In the genomic region with DNA sequence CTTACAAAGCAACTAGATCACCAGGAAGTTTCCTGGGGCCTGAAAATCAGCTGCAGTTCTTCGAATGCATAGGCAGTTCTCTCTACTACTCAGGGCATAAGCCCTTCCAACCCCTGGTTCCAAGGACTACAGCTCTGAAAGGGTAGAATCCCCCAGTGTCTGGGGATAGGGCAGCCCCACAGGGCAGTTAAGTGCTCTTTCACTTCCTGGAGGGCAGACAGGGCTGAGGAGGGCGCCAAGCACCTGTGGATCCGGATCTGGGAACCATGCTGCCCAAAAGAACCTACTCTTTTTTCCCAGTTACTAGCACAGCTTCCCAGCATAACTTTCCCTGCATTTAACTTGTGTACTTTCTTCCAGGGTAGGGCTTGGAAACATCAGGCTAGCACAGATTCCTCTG, we compare ENCODE assay signal across 31 cellular contexts. TPM values are rescaled to one million over a fixed set of nuclear protein-coding genes. Genes with fewer than 3 reads are reported as not detected.
DNase-seq lines count a peak whose midpoint lies in the region; ATAC-seq, FAIRE-seq and TF ChIP-seq lines count a peak whose summit lies in the region.
"Had no signal": no experiment of that assay in that cellular context is flagged by ENCODE, and none has a peak within 500 bp of the region (broad histone marks: within the 10 kb centered on the region; RNA-seq: fewer than 3 reads in every experiment).

No MANE protein-coding gene starts in this region.

- intact Hi-C loops in HepG2 (cut with micrococcal nuclease; ENCODE audit: unreplicated experiment) (no loop called here), right lobe of liver (cut with DNase I) (no loop called here)

- peaks cover 22% of the 10 kb centered on the region for H3K27me3 Mint-ChIP-seq in chondrocyte (ENCODE audit: low read depth)
- H3K27me3 Mint-ChIP-seq in immature natural killer cell (ENCODE audit: low read depth in 3 of 3) = peaks cover 1 to 14% (median 2%) of the 10 kb centered on the region in 3 donors

- TF ChIP-seq POLR2A in HepG2 (IDR thresholded peaks at IDR 0.05; ENCODE audit: insufficient read depth in 1 of 2, low read depth in 2 of 2, low read length in 2 of 2) (no peak), right lobe of liver (IDR thresholded peaks at IDR 0.05) (no peak)

- H3K18ac ChIP-seq in mesenchymal stem cell (ENCODE audit: low read depth in 1 of 2, low read length in 2 of 2) = no peak overlapping the region

- H3K9me3 Mint-ChIP-seq in chondrocyte (ENCODE audit: low read depth) (no peaks in the 10 kb centered on the region), immature natural killer cell (peaks cover 0 to 2% (median 0%) of the 10 kb centered on the region in 6 donors)
- H3K9me3 Mint-ChIP-seq: CD8-positive, alpha-beta T cell; dendritic cell treated with granulocyte-macrophage colony-stimulating factor and Interleukin-4, amounts not matched to agents 40 ng/mL and 50 ng/mL, for 4 days; nephron; T-helper 2 cell treated with Interferon-gamma antibody and Interleukin-4, amounts not matched to agents 5 μg/mL and 100 μg/mL, for 36 hours had no signal

- H2AFZ ChIP-seq in HepG2 (ENCODE audit: low read length) = peak overlapping the region; percentile 15
- no peak overlapping the region for H2AFZ ChIP-seq in mesenchymal stem cell (ENCODE audit: low read depth, low read length)

- TF ChIP-seq EP300 in HepG2 (IDR thresholded peaks at IDR 0.05; ENCODE audit: low read depth in 2 of 2, low read length in 2 of 2) (no peak), HepG2 (CRISPR knock-in tag; IDR thresholded peaks at IDR 0.05; ENCODE audit: borderline replicate concordance) (no peak)

- no peaks in the 10 kb centered on the region for H3K9me3 ChIP-seq in HepG2 (ENCODE audit: low read length)
- no peaks in the 10 kb centered on the region for H3K9me3 ChIP-seq in right lobe of liver
- no peaks in the 10 kb centered on the region for H3K9me3 ChIP-seq in mesenchymal stem cell (ENCODE audit: control insufficient read depth, low read length)
- H3K9me3 ChIP-seq: A549, esophagus muscularis mucosa, HAP-1, ovary, Peyer's patch, testis had no signal

- no peaks in the 10 kb centered on the region for H3K79me1 ChIP-seq in mesenchymal stem cell (replicated peaks; ENCODE audit: low read length, poor library complexity, severe bottlenecking)

- no peak overlapping the region for H3K23ac ChIP-seq in mesenchymal stem cell (ENCODE audit: low read length in 2 of 2)

- H3K4me3 ChIP-seq in HepG2 (replicated peaks in 1 of 3; ENCODE audit: insufficient read depth in 1 of 3, low read depth in 2 of 3, low read length in 3 of 3) (no peak overlapping the region), right lobe of liver (no peak overlapping the region), mesenchymal stem cell (ENCODE audit: insufficient read depth in 1 of 2, low read depth in 1 of 2, low read length in 2 of 2) (no peak overlapping the region)
- H3K4me3 ChIP-seq: A549, esophagus muscularis mucosa, HAP-1, lung, ovary, Peyer's patch, smooth muscle cell, testis had no signal

- H3K27me3 ChIP-seq in HepG2 (ENCODE audit: control insufficient read depth in 1 of 2, insufficient read depth in 2 of 2, low read length in 2 of 2) (peaks cover 0 to 14% of the 10 kb centered on the region in 2 experiments; a peak in 2 of 5 replicates), right lobe of liver (no peaks in the 10 kb centered on the region), mesenchymal stem cell (ENCODE audit: control insufficient read depth in 1 of 2, insufficient read depth in 1 of 2, low read length in 2 of 2) (peaks cover 13 to 38% of the 10 kb centered on the region in 2 experiments)
- H3K27me3 ChIP-seq: ovary, Peyer's patch, testis had no signal

- peaks cover 2% of the 10 kb centered on the region for H3K36me3 Mint-ChIP-seq in chondrocyte (ENCODE audit: low read depth)
- no peaks in the 10 kb centered on the region for H3K36me3 Mint-ChIP-seq in immature natural killer cell
- H3K36me3 Mint-ChIP-seq: CD8-positive, alpha-beta T cell had no signal

- no peak overlapping the region for H2BK120ac ChIP-seq in mesenchymal stem cell (ENCODE audit: low read depth, low read length)

- TF ChIP-seq CTCF in HepG2 (CRISPR knock-in tag; IDR thresholded peaks at IDR 0.05) (0 out of 2 replicates have a peak, but pooled peaks have one; percentile 9), right lobe of liver (IDR thresholded peaks at IDR 0.05) (no peak), chondrocyte (IDR thresholded peaks at IDR 0.05) (peak; percentile 22)

- WGBS in HepG2 (ENCODE audit: low lambda C conversion rate) = 13% methylated on average over 2 of the region's 3 CpGs
- WGBS in right lobe of liver (ENCODE audit: insufficient coverage, low coverage, low lambda C conversion rate, missing lambda C conversion rate) = 50% methylated on average over 1 of the region's 3 CpGs
- 59% methylated on average over 3 of the region's 3 CpGs for WGBS in mesenchymal stem cell

- H3K79me2 ChIP-seq in HepG2 (ENCODE audit: insufficient read depth, low read length) = no peaks in the 10 kb centered on the region

- H4K8ac ChIP-seq in mesenchymal stem cell (ENCODE audit: low read length) = no peak overlapping the region

- in situ Hi-C loops in HepG2 (cut with HindIII; ENCODE audit: extremely low pct_ligation_motif_present, low pct_unique_long_range_greater_than_20kb) = no loop called here

- ATAC-seq in HepG2 (no peak), right lobe of liver (no peak), HG03095 (IDR thresholded peaks at IDR 0.05; ENCODE audit: unreplicated experiment) (no peak), HG03442 (IDR thresholded peaks at IDR 0.05; ENCODE audit: unreplicated experiment) (no peak)
- ATAC-seq: A549; CD8-positive, alpha-beta T cell had no signal

- H3K4me1 Mint-ChIP-seq in chondrocyte (ENCODE audit: low read depth) (no peaks in the 10 kb centered on the region), immature natural killer cell (no peaks in the 10 kb centered on the region)

- H3K36me3 ChIP-seq in HepG2 (replicated peaks in 1 of 2; ENCODE audit: control insufficient read depth in 1 of 2, insufficient read depth in 2 of 2, low read length in 2 of 2) (no peaks in the 10 kb centered on the region), right lobe of liver (no peaks in the 10 kb centered on the region), mesenchymal stem cell (ENCODE audit: control insufficient read depth in 1 of 2, insufficient read depth in 2 of 2, low read depth in 1 of 2, low read length in 2 of 2) (no peaks in the 10 kb centered on the region)
- H3K36me3 ChIP-seq: HAP-1, ovary, Peyer's patch had no signal

- H2AK5ac ChIP-seq in mesenchymal stem cell (ENCODE audit: low read length, severe bottlenecking) = no peak overlapping the region

- H2BK15ac ChIP-seq in mesenchymal stem cell (ENCODE audit: low read depth, poor library complexity, severe bottlenecking) = peak overlapping the region; percentile 54

- no TSS peak for BruUV-seq in HepG2 (replicated peaks; lab: Mats Ljungman, UMichigan)

- H3K4me1 ChIP-seq in HepG2 (ENCODE audit: insufficient read depth, low read length) (no peaks in the 10 kb centered on the region), right lobe of liver (no peaks in the 10 kb centered on the region), mesenchymal stem cell (ENCODE audit: control insufficient read depth, insufficient read depth, low read depth, low read length) (peaks cover 5% of the 10 kb centered on the region)
- H3K4me1 ChIP-seq: A549, esophagus muscularis mucosa, HAP-1, Peyer's patch, testis had no signal

- no peak for FAIRE-seq in HepG2 (lab: Jason Lieb, UNC)
- FAIRE-seq: A549, astrocyte, GM18507, GM19239 had no signal

- POLR2A ChIA-PET in HepG2 (lab: Yijun Ruan, JAX) = no interaction called here

- no peak overlapping the region for H4K91ac ChIP-seq in mesenchymal stem cell (ENCODE audit: low read length)

- TF ChIP-seq RAD21 in HepG2 (CRISPR knock-in tag; IDR thresholded peaks at IDR 0.05) = no peak

- CTCF ChIA-PET in HepG2 (lab: Yijun Ruan, JAX; ENCODE audit: low intra/inter-chr PET ratio, low total read pairs) = no interaction called here

- no peak overlapping the region for H2BK12ac ChIP-seq in mesenchymal stem cell (ENCODE audit: low read length in 2 of 2)

- H3K4me2 ChIP-seq in HepG2 (ENCODE audit: low read depth, low read length) (no peak overlapping the region), mesenchymal stem cell (ENCODE audit: low read length, poor library complexity, severe bottlenecking) (no peak overlapping the region)
- H3K4me2 ChIP-seq: A549, smooth muscle cell had no signal

- H2BK5ac ChIP-seq in mesenchymal stem cell (ENCODE audit: low read depth, low read length, poor library complexity, severe bottlenecking) = no peak overlapping the region

- H3K27ac Mint-ChIP-seq in chondrocyte (ENCODE audit: unreplicated experiment) = no peak overlapping the region
- no peak overlapping the region for H3K27ac Mint-ChIP-seq in immature natural killer cell
- H3K27ac Mint-ChIP-seq: CD8-positive, alpha-beta T cell; dendritic cell treated with granulocyte-macrophage colony-stimulating factor and Interleukin-4, amounts not matched to agents 40 ng/mL and 50 ng/mL, for 4 days; T-helper 2 cell treated with Interferon-gamma antibody and Interleukin-4, amounts not matched to agents 5 μg/mL and 100 μg/mL, for 36 hours had no signal

- no peak overlapping the region for H3K4me3 Mint-ChIP-seq in chondrocyte (ENCODE audit: unreplicated experiment)
- no peak overlapping the region for H3K4me3 Mint-ChIP-seq in immature natural killer cell
- H3K4me3 Mint-ChIP-seq: CD8-positive, alpha-beta T cell; dendritic cell treated with granulocyte-macrophage colony-stimulating factor and Interleukin-4, amounts not matched to agents 40 ng/mL and 50 ng/mL, for 4 days; nephron; T-helper 2 cell treated with Interferon-gamma antibody and Interleukin-4, amounts not matched to agents 5 μg/mL and 100 μg/mL, for 36 hours had no signal

- H3K27ac ChIP-seq in HepG2 (ENCODE audit: extremely low read length, insufficient read depth, low read length) (no peak overlapping the region), right lobe of liver (no peak overlapping the region), mesenchymal stem cell (ENCODE audit: low read length, poor library complexity, severe bottlenecking) (no peak overlapping the region)
- H3K27ac ChIP-seq: A549, esophagus muscularis mucosa, ovary, Peyer's patch, testis had no signal

- no peak for DNase-seq in HepG2 (ENCODE audit: low spot score)
- no peak for DNase-seq in right lobe of liver
- DNase-seq in chondrocyte (ENCODE audit: low spot score) = no peak
- no peak for DNase-seq in mesenchymal stem cell
- no peak for DNase-seq in immature natural killer cell
- DNase-seq in DMS79 treated with DMSO at 0.1 percent for 48 hours (lab: John Stamatoyannopoulos, UW) = no peak
- DNase-seq: activated CD4-positive, alpha-beta T cell treated with anti-CD3 and anti-CD28 coated beads for 4 hours; activated T-cell treated with anti-CD3 and anti-CD28 coated beads, Interleukin-2, amount 50 U/mL, for 48 hours; AML-193; foreskin fibroblast; NCI-H1048; ovary; SHP77 treated with DMSO at 0.1 percent for 48 hours; stimulated activated naive CD4-positive, alpha-beta T cell treated with Interleukin-2 at 50 U/mL for 16 hours; testis had no signal

- no peaks in the 10 kb centered on the region for H4K20me1 ChIP-seq in HepG2 (ENCODE audit: insufficient read depth, low read length)

- H3K14ac ChIP-seq in mesenchymal stem cell (ENCODE audit: low read length in 2 of 2) = no peak overlapping the region

- H3K9ac ChIP-seq in HepG2 (ENCODE audit: insufficient read depth, low read depth, low read length) = no peak overlapping the region
- no peak overlapping the region for H3K9ac ChIP-seq in mesenchymal stem cell (ENCODE audit: low read length)

- H3K4ac ChIP-seq in mesenchymal stem cell (ENCODE audit: low read depth in 1 of 2, low read length in 2 of 2) = no peak overlapping the region

RNA-seq across cellular contexts. Expression of gene CXCL12, which starts 41.1 kb away (rescaled TPM):
- total RNA-seq in HepG2 (2016; rRNA removed; fragmentation: Illumina TruSeq; extraction: Trizol) (not detected in 2 replicates), right lobe of liver (100 to 1,000 TPM in 1 of 6 experiments, 10 to 100 TPM in 5; 17.5 to 116 (median 65.3) TPM), chondrocyte (22.7 to 69.4 TPM (median 65.5 TPM) in 3 replicates)
- total RNA-seq in HepG2 (2016; cell fraction: cytosol; rRNA removed; fragmentation: Illumina TruSeq; extraction: Trizol; ENCODE audit: low read depth) = not detected in 2 replicates
- not detected in 2 replicates for total RNA-seq in HepG2 (2016; cell fraction: insoluble cytoplasmic fraction; rRNA removed; fragmentation: Illumina TruSeq; extraction: Trizol)
- total RNA-seq in HepG2 (2016; cell fraction: membrane; rRNA removed; fragmentation: Illumina TruSeq; extraction: Trizol) = not detected in 2 replicates
- total RNA-seq in HepG2 (2016; cell fraction: nucleus; rRNA removed; fragmentation: Illumina TruSeq; extraction: Trizol) = not detected in 2 replicates
- polyA plus RNA-seq in HepG2 (2011; rRNA removed) (not detected in 2 replicates), immature natural killer cell (not detected)
- polyA plus RNA-seq in HepG2 (2011; cell fraction: cytosol; rRNA removed) = 0.05 TPM in 1 of 2 replicates, not detected in the other
- polyA plus RNA-seq in HepG2 (2011; cell fraction: nucleus; rRNA removed) = 0.40 TPM in 1 of 2 replicates, not detected in the other
- not detected in 2 replicates for polyA plus RNA-seq in HepG2 (2012)
- not detected in 2 replicates for polyA plus RNA-seq in HepG2 (2016; cell fraction: cytosol; fragmentation: Illumina TruSeq; extraction: Trizol; ENCODE audit: low read depth)
- polyA plus RNA-seq in HepG2 (2016; cell fraction: insoluble cytoplasmic fraction; fragmentation: Illumina TruSeq; extraction: Trizol; ENCODE audit: low read depth) = not detected in 2 replicates
- not detected in 2 replicates for polyA plus RNA-seq in HepG2 (2016; cell fraction: membrane; fragmentation: Illumina TruSeq; extraction: Trizol; ENCODE audit: low read depth)
- not detected in 2 replicates for polyA plus RNA-seq in HepG2 (2016; cell fraction: nucleus; fragmentation: Illumina TruSeq; extraction: Trizol; ENCODE audit: insufficient read depth, low read depth)
- not detected in 2 replicates for polyA minus RNA-seq in HepG2 (2011; rRNA and poly(A)+ RNA removed; ENCODE audit: low replicate concordance)
- polyA minus RNA-seq in HepG2 (2011; cell fraction: cytosol; rRNA and poly(A)+ RNA removed) = not detected in 2 replicates
- polyA minus RNA-seq in HepG2 (2011; cell fraction: nucleus; rRNA and poly(A)+ RNA removed) = not detected in 2 replicates
- 734 TPM for polyA plus RNA-seq in mesenchymal stem cell (2013, experiment 1 of 2)
- 748 TPM for polyA plus RNA-seq in mesenchymal stem cell (2013, experiment 2 of 2)
- total RNA-seq: activated CD8-positive, alpha-beta memory T cell treated with anti-CD3 and anti-CD28 coated beads for 36 hours; CD8-positive, alpha-beta T cell had no signal

Comparison
In these comparisons a context has a peak if more than half of its experiments do, and no peak if none do; other contexts are left out.
1. CTCF ChIP-seq: peak in HepG2 (single experiment) and chondrocyte (single experiment); none in right lobe of liver (0 of 4).
2. RNA of gene CXCL12, which starts 41.1 kb away (total RNA-seq): 17.5 to 116 TPM in right lobe of liver and 22.7 to 69.4 TPM in chondrocyte; not detected in HepG2; every median in the first group is over 10 times any median in the second.